Comparison of ENCODE assay signal across 27 cellular contexts in the genomic region with DNA sequence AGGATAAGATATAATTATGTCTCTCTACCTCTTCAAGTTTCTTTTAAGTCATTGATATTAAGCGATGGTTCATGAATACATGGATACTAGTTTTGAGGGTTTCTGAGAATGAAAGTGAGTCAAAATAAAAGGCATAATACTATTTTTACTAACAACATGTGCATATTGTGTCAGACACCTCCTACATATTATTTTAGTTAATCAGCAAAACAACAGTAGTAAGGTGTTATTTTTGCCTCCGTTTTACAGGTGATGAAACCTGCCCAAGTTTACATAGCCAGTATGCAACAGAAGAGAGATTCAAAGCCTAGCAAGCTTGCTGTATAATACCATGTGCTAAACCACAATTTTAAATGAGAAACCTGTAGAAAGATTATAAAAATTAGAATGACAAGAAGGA.
"Had no signal": no experiment of that assay in that cellular context is flagged by ENCODE, and none has a peak within 500 bp of the region (broad histone marks: within the 10 kb centered on the region; RNA-seq: fewer than 3 reads in every experiment).

No MANE protein-coding gene starts in this region.

- H3K4me3 ChIP-seq: ascending aorta, breast epithelium, cardiac muscle cell, colonic mucosa, gastrocnemius medialis had no signal

- H3K27me3 ChIP-seq: ascending aorta, breast epithelium, cardiac muscle cell, colonic mucosa, foreskin keratinocyte, gastrocnemius medialis had no signal

- ATAC-seq: activated CD4-positive, alpha-beta T cell treated with anti-CD3 and anti-CD28 coated beads for 36 hours; activated CD8-positive, alpha-beta memory T cell treated with anti-CD3 and anti-CD28 coated beads, Interleukin-2, amount 10 ng/mL, durations not matched to agents 7 days and 5 days; activated CD8-positive, alpha-beta T cell treated with anti-CD3 and anti-CD28 coated beads, Interleukin-2, amount 10 ng/mL, durations not matched to agents 7 days and 5 days; activated naive CD4-positive, alpha-beta T cell treated with anti-CD3 and anti-CD28 coated beads, Interleukin-2, amount 50 U/mL, for 72 hours; esophagus mucosa; foreskin keratinocyte; gastrocnemius medialis had no signal

- DNase-seq: activated CD4-positive, alpha-beta memory T cell treated with anti-CD3 and anti-CD28 coated beads for 36 hours; activated CD4-positive, alpha-beta T cell treated with anti-CD3 and anti-CD28 coated beads for 36 hours; activated CD4-positive, alpha-beta T cell treated with anti-CD3 and anti-CD28 coated beads, Interleukin-2, amount 10 ng/mL, durations not matched to agents 24 days and 14 days; activated CD4-positive, CD25-positive, alpha-beta regulatory T cell; activated CD4-positive, CD25-positive, alpha-beta regulatory T cell treated with anti-CD3 and anti-CD28 coated beads, Interleukin-2, amount 50 U/mL, for 72 hours; activated CD8-positive, alpha-beta memory T cell treated with anti-CD3 and anti-CD28 coated beads, Interleukin-2, amount 10 ng/mL, durations not matched to agents 7 days and 5 days; activated CD8-positive, alpha-beta memory T cell treated with anti-CD3 and anti-CD28 coated beads, Interleukin-2, amount 50 U/mL, for 4 hours; activated CD8-positive, alpha-beta T cell treated with anti-CD3 and anti-CD28 coated beads, Interleukin-2, amount 10 ng/mL, durations not matched to agents 7 days and 5 days; activated gamma-delta T cell; activated naive CD4-positive, alpha-beta T cell; activated naive CD4-positive, alpha-beta T cell treated with anti-CD3 and anti-CD28 coated beads, Interleukin-2, amount 10 ng/mL, durations not matched to agents 7 days and 5 days; activated naive CD8-positive, alpha-beta T cell treated with anti-CD3 and anti-CD28 coated beads, Interleukin-2, amount 10 ng/mL, durations not matched to agents 7 days and 5 days; activated T-cell treated with anti-CD3 and anti-CD28 coated beads, Interleukin-2, amount 50 U/mL, for 1 hour; activated T-cell treated with anti-CD3 and anti-CD28 coated beads, Interleukin-2, amount 50 U/mL, for 48 hours; central memory CD4-positive, alpha-beta T cell; cerebellar nuclear complex; colonic mucosa; effector CD8-positive, alpha-beta T cell; foreskin keratinocyte; gastrocnemius medialis; glutamatergic neuron; T-helper 2 cell had no signal

- H3K27ac ChIP-seq: ascending aorta, breast epithelium, cardiac muscle cell, colonic mucosa, foreskin keratinocyte, gastrocnemius medialis had no signal

- H3K36me3 ChIP-seq: ascending aorta, breast epithelium, cardiac muscle cell, colonic mucosa, gastrocnemius medialis had no signal

- H3K9me3 ChIP-seq: ascending aorta, breast epithelium, colonic mucosa, gastrocnemius medialis had no signal

- H3K4me1 ChIP-seq: ascending aorta, breast epithelium, colonic mucosa, foreskin keratinocyte, gastrocnemius medialis had no signal
